ENCODE assay signal across 2 cellular contexts in the genomic region with DNA sequence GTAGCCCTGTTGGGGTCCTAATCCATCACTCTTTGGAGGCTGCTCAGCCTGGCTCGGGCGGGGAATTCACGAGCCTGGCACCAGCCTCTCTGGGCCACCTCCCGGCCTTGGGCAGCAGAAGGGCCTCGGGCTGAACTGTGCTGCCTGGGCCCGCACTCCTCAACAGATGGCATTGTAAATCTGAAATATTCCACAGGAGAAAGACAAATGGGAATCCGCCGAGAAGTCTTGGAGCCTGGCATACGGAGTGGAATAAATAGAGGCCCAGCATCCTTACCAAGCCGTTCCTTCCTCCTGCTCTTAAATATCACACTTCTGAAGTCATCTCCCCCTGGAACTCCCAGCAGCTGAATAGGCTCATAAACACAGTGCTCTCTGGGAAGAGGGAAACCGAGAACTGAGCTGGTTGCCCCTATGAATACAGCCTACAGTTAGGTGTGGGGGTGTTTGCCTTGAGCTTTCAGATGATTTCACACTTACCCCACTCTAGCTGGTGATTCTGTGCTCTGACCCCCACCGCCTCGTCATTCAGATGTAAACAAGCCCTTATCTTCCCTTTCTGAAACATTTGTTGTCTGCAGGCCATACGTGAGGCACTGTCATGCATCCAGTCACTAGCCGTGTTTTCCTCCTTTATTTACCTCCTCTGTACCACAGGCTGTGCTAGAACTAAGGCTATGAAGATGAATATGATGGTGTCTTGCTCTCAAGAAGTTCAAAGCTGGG.
TF ChIP-seq lines count a peak whose summit lies in the region.

No MANE protein-coding gene starts in this region.

TF ChIP-seq in GM23338, 12 proteins besides CTCF, POLR2A, EP300 and RAD21:
- TF ChIP-seq, protein P1, sequence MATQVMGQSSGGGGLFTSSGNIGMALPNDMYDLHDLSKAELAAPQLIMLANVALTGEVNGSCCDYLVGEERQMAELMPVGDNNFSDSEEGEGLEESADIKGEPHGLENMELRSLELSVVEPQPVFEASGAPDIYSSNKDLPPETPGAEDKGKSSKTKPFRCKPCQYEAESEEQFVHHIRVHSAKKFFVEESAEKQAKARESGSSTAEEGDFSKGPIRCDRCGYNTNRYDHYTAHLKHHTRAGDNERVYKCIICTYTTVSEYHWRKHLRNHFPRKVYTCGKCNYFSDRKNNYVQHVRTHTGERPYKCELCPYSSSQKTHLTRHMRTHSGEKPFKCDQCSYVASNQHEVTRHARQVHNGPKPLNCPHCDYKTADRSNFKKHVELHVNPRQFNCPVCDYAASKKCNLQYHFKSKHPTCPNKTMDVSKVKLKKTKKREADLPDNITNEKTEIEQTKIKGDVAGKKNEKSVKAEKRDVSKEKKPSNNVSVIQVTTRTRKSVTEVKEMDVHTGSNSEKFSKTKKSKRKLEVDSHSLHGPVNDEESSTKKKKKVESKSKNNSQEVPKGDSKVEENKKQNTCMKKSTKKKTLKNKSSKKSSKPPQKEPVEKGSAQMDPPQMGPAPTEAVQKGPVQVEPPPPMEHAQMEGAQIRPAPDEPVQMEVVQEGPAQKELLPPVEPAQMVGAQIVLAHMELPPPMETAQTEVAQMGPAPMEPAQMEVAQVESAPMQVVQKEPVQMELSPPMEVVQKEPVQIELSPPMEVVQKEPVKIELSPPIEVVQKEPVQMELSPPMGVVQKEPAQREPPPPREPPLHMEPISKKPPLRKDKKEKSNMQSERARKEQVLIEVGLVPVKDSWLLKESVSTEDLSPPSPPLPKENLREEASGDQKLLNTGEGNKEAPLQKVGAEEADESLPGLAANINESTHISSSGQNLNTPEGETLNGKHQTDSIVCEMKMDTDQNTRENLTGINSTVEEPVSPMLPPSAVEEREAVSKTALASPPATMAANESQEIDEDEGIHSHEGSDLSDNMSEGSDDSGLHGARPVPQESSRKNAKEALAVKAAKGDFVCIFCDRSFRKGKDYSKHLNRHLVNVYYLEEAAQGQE (IDR thresholded peaks at IDR 0.05; ENCODE audit: unreplicated experiment): no peak
- TF ChIP-seq POLR2AphosphoS5 (IDR thresholded peaks at IDR 0.05; ENCODE audit: low read depth): no peak
- no peak for TF ChIP-seq JUNB (IDR thresholded peaks at IDR 0.05; ENCODE audit: unreplicated experiment)
- TF ChIP-seq CREB1 (CRISPR knock-in tag; IDR thresholded peaks at IDR 0.05; ENCODE audit: low read depth): peak; percentile 39; the same call in 1 of the 2 replicates
- no peak for TF ChIP-seq STAT1 (IDR thresholded peaks at IDR 0.05; ENCODE audit: unreplicated experiment)
- TF ChIP-seq, protein P2, sequence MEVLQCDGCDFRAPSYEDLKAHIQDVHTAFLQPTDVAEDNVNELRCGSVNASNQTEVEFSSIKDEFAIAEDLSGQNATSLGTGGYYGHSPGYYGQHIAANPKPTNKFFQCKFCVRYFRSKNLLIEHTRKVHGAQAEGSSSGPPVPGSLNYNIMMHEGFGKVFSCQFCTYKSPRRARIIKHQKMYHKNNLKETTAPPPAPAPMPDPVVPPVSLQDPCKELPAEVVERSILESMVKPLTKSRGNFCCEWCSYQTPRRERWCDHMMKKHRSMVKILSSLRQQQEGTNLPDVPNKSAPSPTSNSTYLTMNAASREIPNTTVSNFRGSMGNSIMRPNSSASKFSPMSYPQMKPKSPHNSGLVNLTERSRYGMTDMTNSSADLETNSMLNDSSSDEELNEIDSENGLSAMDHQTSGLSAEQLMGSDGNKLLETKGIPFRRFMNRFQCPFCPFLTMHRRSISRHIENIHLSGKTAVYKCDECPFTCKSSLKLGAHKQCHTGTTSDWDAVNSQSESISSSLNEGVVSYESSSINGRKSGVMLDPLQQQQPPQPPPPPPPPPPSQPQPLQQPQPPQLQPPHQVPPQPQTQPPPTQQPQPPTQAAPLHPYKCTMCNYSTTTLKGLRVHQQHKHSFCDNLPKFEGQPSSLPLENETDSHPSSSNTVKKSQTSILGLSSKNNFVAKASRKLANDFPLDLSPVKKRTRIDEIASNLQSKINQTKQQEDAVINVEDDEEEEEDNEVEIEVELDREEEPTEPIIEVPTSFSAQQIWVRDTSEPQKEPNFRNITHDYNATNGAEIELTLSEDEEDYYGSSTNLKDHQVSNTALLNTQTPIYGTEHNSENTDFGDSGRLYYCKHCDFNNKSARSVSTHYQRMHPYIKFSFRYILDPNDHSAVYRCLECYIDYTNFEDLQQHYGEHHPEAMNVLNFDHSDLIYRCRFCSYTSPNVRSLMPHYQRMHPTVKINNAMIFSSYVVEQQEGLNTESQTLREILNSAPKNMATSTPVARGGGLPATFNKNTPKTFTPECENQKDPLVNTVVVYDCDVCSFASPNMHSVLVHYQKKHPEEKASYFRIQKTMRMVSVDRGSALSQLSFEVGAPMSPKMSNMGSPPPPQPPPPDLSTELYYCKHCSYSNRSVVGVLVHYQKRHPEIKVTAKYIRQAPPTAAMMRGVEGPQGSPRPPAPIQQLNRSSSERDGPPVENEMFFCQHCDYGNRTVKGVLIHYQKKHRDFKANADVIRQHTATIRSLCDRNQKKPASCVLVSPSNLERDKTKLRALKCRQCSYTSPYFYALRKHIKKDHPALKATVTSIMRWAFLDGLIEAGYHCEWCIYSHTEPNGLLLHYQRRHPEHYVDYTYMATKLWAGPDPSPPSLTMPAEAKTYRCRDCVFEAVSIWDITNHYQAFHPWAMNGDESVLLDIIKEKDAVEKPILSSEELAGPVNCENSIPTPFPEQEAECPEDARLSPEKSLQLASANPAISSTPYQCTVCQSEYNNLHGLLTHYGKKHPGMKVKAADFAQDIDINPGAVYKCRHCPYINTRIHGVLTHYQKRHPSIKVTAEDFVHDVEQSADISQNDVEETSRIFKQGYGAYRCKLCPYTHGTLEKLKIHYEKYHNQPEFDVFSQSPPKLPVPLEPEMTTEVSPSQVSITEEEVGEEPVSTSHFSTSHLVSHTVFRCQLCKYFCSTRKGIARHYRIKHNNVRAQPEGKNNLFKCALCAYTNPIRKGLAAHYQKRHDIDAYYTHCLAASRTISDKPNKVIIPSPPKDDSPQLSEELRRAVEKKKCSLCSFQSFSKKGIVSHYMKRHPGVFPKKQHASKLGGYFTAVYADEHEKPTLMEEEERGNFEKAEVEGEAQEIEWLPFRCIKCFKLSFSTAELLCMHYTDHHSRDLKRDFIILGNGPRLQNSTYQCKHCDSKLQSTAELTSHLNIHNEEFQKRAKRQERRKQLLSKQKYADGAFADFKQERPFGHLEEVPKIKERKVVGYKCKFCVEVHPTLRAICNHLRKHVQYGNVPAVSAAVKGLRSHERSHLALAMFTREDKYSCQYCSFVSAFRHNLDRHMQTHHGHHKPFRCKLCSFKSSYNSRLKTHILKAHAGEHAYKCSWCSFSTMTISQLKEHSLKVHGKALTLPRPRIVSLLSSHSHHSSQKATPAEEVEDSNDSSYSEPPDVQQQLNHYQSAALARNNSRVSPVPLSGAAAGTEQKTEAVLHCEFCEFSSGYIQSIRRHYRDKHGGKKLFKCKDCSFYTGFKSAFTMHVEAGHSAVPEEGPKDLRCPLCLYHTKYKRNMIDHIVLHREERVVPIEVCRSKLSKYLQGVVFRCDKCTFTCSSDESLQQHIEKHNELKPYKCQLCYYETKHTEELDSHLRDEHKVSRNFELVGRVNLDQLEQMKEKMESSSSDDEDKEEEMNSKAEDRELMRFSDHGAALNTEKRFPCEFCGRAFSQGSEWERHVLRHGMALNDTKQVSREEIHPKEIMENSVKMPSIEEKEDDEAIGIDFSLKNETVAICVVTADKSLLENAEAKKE (CRISPR knock-in tag; IDR thresholded peaks at IDR 0.05): no peak
- TF ChIP-seq, protein P3, sequence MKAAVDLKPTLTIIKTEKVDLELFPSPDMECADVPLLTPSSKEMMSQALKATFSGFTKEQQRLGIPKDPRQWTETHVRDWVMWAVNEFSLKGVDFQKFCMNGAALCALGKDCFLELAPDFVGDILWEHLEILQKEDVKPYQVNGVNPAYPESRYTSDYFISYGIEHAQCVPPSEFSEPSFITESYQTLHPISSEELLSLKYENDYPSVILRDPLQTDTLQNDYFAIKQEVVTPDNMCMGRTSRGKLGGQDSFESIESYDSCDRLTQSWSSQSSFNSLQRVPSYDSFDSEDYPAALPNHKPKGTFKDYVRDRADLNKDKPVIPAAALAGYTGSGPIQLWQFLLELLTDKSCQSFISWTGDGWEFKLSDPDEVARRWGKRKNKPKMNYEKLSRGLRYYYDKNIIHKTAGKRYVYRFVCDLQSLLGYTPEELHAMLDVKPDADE (IDR thresholded peaks at IDR 0.05): no peak
TF ChIP-seq in GM23338: peak in this region for 1.

TF ChIP-seq in WTC11, 78 proteins besides CTCF, POLR2A, EP300 and RAD21 (continued from another document):
- TF ChIP-seq, protein P4, sequence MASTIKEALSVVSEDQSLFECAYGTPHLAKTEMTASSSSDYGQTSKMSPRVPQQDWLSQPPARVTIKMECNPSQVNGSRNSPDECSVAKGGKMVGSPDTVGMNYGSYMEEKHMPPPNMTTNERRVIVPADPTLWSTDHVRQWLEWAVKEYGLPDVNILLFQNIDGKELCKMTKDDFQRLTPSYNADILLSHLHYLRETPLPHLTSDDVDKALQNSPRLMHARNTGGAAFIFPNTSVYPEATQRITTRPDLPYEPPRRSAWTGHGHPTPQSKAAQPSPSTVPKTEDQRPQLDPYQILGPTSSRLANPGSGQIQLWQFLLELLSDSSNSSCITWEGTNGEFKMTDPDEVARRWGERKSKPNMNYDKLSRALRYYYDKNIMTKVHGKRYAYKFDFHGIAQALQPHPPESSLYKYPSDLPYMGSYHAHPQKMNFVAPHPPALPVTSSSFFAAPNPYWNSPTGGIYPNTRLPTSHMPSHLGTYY (CRISPR knock-in tag; IDR thresholded peaks at IDR 0.05): no peak
- TF ChIP-seq SMAD4 (CRISPR knock-in tag; IDR thresholded peaks at IDR 0.05) (no peak), FOXK1 (CRISPR knock-in tag; IDR thresholded peaks at IDR 0.05) (peak; percentile 67; the same call in 1 of the 2 replicates), ETV6 (CRISPR knock-in tag; IDR thresholded peaks at IDR 0.05) (0 out of 2 replicates have a peak, but pooled peaks have one; percentile 16), MYBL2 (CRISPR knock-in tag; IDR thresholded peaks at IDR 0.05) (no peak), ZNF232 (CRISPR knock-in tag; IDR thresholded peaks at IDR 0.05) (no peak), NFYB (CRISPR knock-in tag; conservative IDR thresholded peaks at IDR 0.05; ENCODE audit: low read depth) (no peak), FOXJ3 (CRISPR knock-in tag; IDR thresholded peaks at IDR 0.05; ENCODE audit: borderline replicate concordance) (no peak), NFE2L1 (CRISPR knock-in tag; IDR thresholded peaks at IDR 0.05) (no peak), ELF4 (CRISPR knock-in tag; IDR thresholded peaks at IDR 0.05; ENCODE audit: low read depth) (no peak), ATF1 (CRISPR knock-in tag; IDR thresholded peaks at IDR 0.05) (no peak)
- TF ChIP-seq, protein P5, sequence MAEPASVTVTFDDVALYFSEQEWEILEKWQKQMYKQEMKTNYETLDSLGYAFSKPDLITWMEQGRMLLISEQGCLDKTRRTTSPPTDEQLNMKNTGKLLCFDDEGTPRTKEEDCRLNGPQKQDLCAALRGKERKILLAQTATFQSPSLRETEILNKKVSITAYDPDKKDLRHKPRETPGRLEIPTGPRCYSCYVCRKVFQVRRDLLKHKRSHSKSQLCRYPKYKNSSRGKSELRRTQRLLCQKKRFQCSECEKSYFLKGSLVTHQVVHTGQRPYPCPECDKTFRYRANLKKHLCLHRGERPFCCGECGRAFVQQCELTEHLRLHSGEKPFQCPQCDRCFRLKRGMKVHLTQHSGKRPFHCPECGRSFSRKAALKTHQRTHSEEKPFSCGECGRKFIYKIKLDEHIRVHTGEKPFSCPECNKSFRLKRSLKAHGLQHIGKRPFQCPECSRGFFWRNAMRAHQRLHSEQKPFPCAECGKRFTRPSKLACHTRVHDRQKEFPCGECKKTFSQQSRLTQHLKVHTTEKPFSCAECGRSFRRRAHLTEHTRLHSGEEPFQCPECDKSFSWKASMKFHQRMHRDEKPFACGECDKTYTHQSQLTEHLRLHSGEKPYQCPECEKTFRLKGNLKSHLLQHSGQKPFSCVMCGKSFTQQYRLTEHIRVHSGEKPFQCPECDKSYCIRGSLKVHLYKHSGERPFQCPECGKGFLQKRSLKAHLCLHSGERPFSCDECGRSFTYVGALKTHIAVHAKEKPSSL (CRISPR knock-in tag; conservative IDR thresholded peaks at IDR 0.05): no peak
- TF ChIP-seq, protein P6, sequence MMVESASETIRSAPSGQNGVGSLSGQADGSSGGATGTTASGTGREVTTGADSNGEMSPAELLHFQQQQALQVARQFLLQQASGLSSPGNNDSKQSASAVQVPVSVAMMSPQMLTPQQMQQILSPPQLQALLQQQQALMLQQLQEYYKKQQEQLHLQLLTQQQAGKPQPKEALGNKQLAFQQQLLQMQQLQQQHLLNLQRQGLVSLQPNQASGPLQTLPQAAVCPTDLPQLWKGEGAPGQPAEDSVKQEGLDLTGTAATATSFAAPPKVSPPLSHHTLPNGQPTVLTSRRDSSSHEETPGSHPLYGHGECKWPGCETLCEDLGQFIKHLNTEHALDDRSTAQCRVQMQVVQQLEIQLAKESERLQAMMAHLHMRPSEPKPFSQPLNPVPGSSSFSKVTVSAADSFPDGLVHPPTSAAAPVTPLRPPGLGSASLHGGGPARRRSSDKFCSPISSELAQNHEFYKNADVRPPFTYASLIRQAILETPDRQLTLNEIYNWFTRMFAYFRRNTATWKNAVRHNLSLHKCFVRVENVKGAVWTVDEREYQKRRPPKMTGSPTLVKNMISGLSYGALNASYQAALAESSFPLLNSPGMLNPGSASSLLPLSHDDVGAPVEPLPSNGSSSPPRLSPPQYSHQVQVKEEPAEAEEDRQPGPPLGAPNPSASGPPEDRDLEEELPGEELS (CRISPR knock-in tag; IDR thresholded peaks at IDR 0.05): peak; percentile 55; the same call in 1 of the 2 replicates
- TF ChIP-seq, protein P7, sequence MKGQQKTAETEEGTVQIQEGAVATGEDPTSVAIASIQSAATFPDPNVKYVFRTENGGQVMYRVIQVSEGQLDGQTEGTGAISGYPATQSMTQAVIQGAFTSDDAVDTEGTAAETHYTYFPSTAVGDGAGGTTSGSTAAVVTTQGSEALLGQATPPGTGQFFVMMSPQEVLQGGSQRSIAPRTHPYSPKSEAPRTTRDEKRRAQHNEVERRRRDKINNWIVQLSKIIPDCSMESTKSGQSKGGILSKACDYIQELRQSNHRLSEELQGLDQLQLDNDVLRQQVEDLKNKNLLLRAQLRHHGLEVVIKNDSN (CRISPR knock-in tag; IDR thresholded peaks at IDR 0.05): no peak
